In the genomic region with DNA sequence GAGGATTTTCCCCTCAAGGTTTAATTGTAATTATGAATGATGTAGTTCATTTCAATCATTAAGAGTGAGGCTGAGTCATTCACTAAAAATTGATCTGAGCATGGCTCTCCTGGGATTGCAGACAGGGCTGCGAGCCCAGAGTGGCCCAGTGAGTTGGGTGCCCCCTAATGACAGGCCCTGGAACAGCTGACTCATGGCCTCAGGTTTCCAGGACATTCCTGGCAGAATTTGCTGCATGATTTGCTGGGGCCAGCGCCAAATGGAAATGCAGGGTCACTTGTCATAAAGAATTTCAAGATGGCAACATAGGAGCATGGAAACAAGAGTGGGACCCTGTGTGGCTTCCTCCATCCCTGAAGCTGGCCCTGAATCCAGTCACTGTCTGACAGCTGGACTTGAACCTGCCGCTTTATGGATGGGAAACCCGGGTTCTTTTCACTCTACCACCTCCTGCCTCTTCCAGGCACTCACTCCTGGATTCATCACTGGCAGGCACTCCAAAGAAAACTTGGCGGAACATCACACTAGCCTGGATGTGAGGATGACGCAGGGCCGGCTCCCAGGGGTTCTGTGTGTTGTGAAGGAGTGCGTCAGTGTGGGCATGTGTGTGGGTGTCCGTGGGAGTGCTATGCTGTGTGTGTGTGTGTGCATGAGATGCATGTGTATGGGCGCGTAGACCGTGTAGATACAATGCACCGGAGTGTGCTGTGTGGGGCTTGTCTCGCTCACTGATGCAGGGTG, we compare ENCODE assay signal across 8 cellular contexts. TPM values are rescaled to one million over a fixed set of nuclear protein-coding genes. Genes with fewer than 3 reads are reported as not detected.
DNase-seq lines count a peak whose midpoint lies in the region; TF ChIP-seq lines count a peak whose summit lies in the region.

No MANE protein-coding gene starts in this region.

- peaks cover 2% of the 10 kb centered on the region for H3K4me1 Mint-ChIP-seq in osteocyte (ENCODE audit: unreplicated experiment)

- H3K36me3 Mint-ChIP-seq in osteocyte (ENCODE audit: unreplicated experiment), result no peaks in the 10 kb centered on the region

- H3K27me3 Mint-ChIP-seq in osteocyte (ENCODE audit: unreplicated experiment), result no peaks in the 10 kb centered on the region

- H3K4me3 Mint-ChIP-seq in osteocyte (ENCODE audit: unreplicated experiment), result no peak overlapping the region

- H3K4me3 ChIP-seq in epithelial cell of proximal tubule (ENCODE audit: low read depth, low read length), result no peak overlapping the region

- no peak overlapping the region for H3K27ac Mint-ChIP-seq in osteocyte (ENCODE audit: unreplicated experiment)

- H3K9me3 Mint-ChIP-seq in osteocyte (ENCODE audit: unreplicated experiment), result no peaks in the 10 kb centered on the region

- DNase-seq in Ammon's horn (ENCODE audit: low spot score), result peak; percentile 36
- DNase-seq in H4 (ENCODE audit: low spot score), result peak; percentile 57
- peak; percentile 19 to 35 for DNase-seq in NOMO-1 (lab: John Stamatoyannopoulos, UW; ENCODE audit: unreplicated experiment in 2 of 2)
- peak; percentile 35 for DNase-seq in epithelial cell of proximal tubule (ENCODE audit: low read depth)
- no peak for DNase-seq in osteocyte (ENCODE audit: extremely low spot score, unreplicated experiment)
- DNase-seq in stimulated activated CD4-positive, alpha-beta T cell treated with anti-CD3 and anti-CD28 coated beads, Interleukin-4, amount 100 ng/mL, for 1 hour, result no peak
- DNase-seq in hippocampal formation (lab: John Stamatoyannopoulos, UW), result no peak
- no peak for DNase-seq in NCI-H2227 treated with DMSO at 0.1 percent for 48 hours (lab: John Stamatoyannopoulos, UW)

- TF ChIP-seq CTCF in epithelial cell of proximal tubule (conservative IDR thresholded peaks at IDR 0.05; ENCODE audit: low read depth, low read length) (peak; percentile 84), osteocyte (IDR thresholded peaks at IDR 0.05) (peak; percentile 50)

RNA-seq across cellular contexts. Expression of gene OTOF, which starts 15.2 kb away (rescaled TPM):
- total RNA-seq in H4 (2014; rRNA removed; shearing (Covaris generic)), result 0.14 TPM in 1 of 2 replicates, not detected in the other
- total RNA-seq in epithelial cell of proximal tubule (not detected in 2 replicates), osteocyte (not detected in 2 replicates)

Comparison
In these comparisons a context has a peak if more than half of its experiments do, and no peak if none do; other contexts are left out.
1. DNase-seq: peak in Ammon's horn (single experiment), H4 (single experiment), NOMO-1 (2 of 2) and epithelial cell of proximal tubule (single experiment); none in osteocyte (single experiment), stimulated activated CD4-positive, alpha-beta T cell treated with anti-CD3 and anti-CD28 coated beads, Interleukin-4, amount 100 ng/mL, for 1 hour (single experiment), hippocampal formation (0 of 2) and NCI-H2227 treated with DMSO at 0.1 percent for 48 hours (single experiment).